15 cellular contexts compared by ENCODE assay signal in genomic region chr9:84780385-84780784, GRCh38.
DNase-seq lines count a peak whose midpoint lies in the region; ATAC-seq and TF ChIP-seq lines count a peak whose summit lies in the region.
"Had no signal": no experiment of that assay in that cellular context is flagged by ENCODE, and none has a peak within 500 bp of the region (broad histone marks: within the 10 kb centered on the region; RNA-seq: fewer than 3 reads in every experiment).

No MANE protein-coding gene starts in this region.

- TF ChIP-seq POLR2A in esophagus muscularis mucosa (IDR thresholded peaks at IDR 0.05; ENCODE audit: low read depth): no peak

- H3K4me1 ChIP-seq in esophagus muscularis mucosa: no peaks in the 10 kb centered on the region

- WGBS in esophagus muscularis mucosa: 94% methylated on average over 5 of the region's 5 CpGs

- H3K4me3 ChIP-seq in esophagus muscularis mucosa: no peak overlapping the region
- H3K4me3 ChIP-seq: K562 had no signal

- DNase-seq in esophagus muscularis mucosa (ENCODE audit: extremely low spot score) (peak; percentile 34), NCI-H1694 (lab: John Stamatoyannopoulos, UW) (no peak)
- DNase-seq in activated T-cell treated with anti-CD3 and anti-CD28 coated beads, Interleukin-2, amount 50 U/mL, for 1 hour: no peak
- DNase-seq: C1 segment of cervical spinal cord; Calu3; CD4-positive, alpha-beta T cell; DMS 273 treated with DMSO at 0.1 percent for 48 hours; GOT3; H9; Karpas-422 had no signal

- no peak for TF ChIP-seq EP300 in esophagus muscularis mucosa (IDR thresholded peaks at IDR 0.05)

- TF ChIP-seq CTCF in esophagus muscularis mucosa (IDR thresholded peaks at IDR 0.05): no peak

- intact Hi-C loops in esophagus muscularis mucosa (cut with DNase I): no loop called here

- no peaks in the 10 kb centered on the region for H3K9me3 ChIP-seq in esophagus muscularis mucosa

- no peak overlapping the region for H3K27ac ChIP-seq in esophagus muscularis mucosa (replicated peaks in 1 of 4)

- no peaks in the 10 kb centered on the region for H3K36me3 ChIP-seq in esophagus muscularis mucosa

- ATAC-seq in GM18868 (IDR thresholded peaks at IDR 0.05; ENCODE audit: unreplicated experiment) (peak; percentile 75), GM21717 (IDR thresholded peaks at IDR 0.05; ENCODE audit: unreplicated experiment) (peak; percentile 60), HG02852 (IDR thresholded peaks at IDR 0.05; ENCODE audit: unreplicated experiment) (peak; percentile 66), HG03565 (IDR thresholded peaks at IDR 0.05; ENCODE audit: unreplicated experiment) (no peak)
- ATAC-seq: K562 had no signal

- H3K27me3 ChIP-seq in esophagus muscularis mucosa: no peaks in the 10 kb centered on the region
